In genomic region chr5:141177577-141178191, GRCh38 we compare ENCODE assay signal across 9 cellular contexts. TPM values are rescaled to one million over a fixed set of nuclear protein-coding genes. Genes with fewer than 3 reads are reported as not detected.
DNase-seq lines count a peak whose midpoint lies in the region; FAIRE-seq and TF ChIP-seq lines count a peak whose summit lies in the region.
"Not testable (repeated sequence)": the region's sequence is repeated elsewhere in the genome, so short reads cannot be mapped to it uniquely, and the experiment has no call there.
"Had no signal": no experiment of that assay in that cellular context is flagged by ENCODE, and none has a peak within 500 bp of the region (broad histone marks: within the 10 kb centered on the region; RNA-seq: fewer than 3 reads in every experiment).

Gene PCDHB8, plus strand, starts transcription at chr5:141177790. Its CDS starts 245 bp downstream, at chr5:141178035.

- not testable (repeated sequence) for H3K4me1 ChIP-seq in left ventricle myocardium inferior

- intact Hi-C loops in left ventricle myocardium inferior (cut with micrococcal nuclease) = not testable (repeated sequence)

- H3K27me3 ChIP-seq in left ventricle myocardium inferior (ENCODE audit: low read depth) = peaks cover 77% of the 10 kb centered on the region

- DNase-seq in AG20443 (ENCODE audit: low spot score) (peak; percentile 53), HuH-7 (ENCODE audit: low spot score) (peak; percentile 90), NCI-H2196 (lab: John Stamatoyannopoulos, UW; ENCODE audit: unreplicated experiment) (peak; percentile 52), RPMI7951 (ENCODE audit: low read depth) (peak; percentile 49), T47D (ENCODE audit: low read depth in 1 of 2, low spot score in 1 of 2) (peak; percentile 80 to 87), urothelium cell line (ENCODE audit: low spot score) (peak; percentile 44)
- not testable (repeated sequence) for DNase-seq in GM12892 (ENCODE audit: insufficient read length); left ventricle myocardium inferior

- TF ChIP-seq POLR2A in GM12892 (IDR thresholded peaks at IDR 0.05; ENCODE audit: low read depth, low read length) = not testable (repeated sequence)

- H3K4me3 ChIP-seq in left ventricle myocardium inferior = peak within 1 kb of the TSS; percentile 51

- not testable (repeated sequence) for H3K36me3 ChIP-seq in left ventricle myocardium inferior

- H3K9me3 ChIP-seq in left ventricle myocardium inferior (replicated peaks) = peaks cover 91% of the 10 kb centered on the region

- H3K27ac ChIP-seq in left ventricle myocardium inferior (replicated peaks) = not testable (repeated sequence)

- peak; percentile 51 for TF ChIP-seq CTCF in left ventricle myocardium inferior (IDR thresholded peaks at IDR 0.05; ENCODE audit: borderline replicate concordance)

- in situ Hi-C loops in T47D (cut with HindIII; ENCODE audit: low pct_unique_long_range_greater_than_20kb, low sequenced_read_pairs) = not testable (repeated sequence)

- FAIRE-seq in GM12892 (lab: Jason Lieb, UNC) = peak; percentile 24
- FAIRE-seq in urothelium cell line (lab: Jason Lieb, UNC) = not testable (repeated sequence)

RNA-seq across cellular contexts. Expression of gene PCDHB8, which starts in this region (rescaled TPM):
- polyA plus RNA-seq in GM12892 (2012; ENCODE audit: missing spikeins) = not detected
- 0.10 and 0.12 TPM in 2 replicates for total RNA-seq in RPMI7951 (2014; rRNA removed; shearing (Covaris generic))
- total RNA-seq in left ventricle myocardium inferior = 2.1 TPM
- total RNA-seq: Peyer's patch had no signal

Comparison
In these comparisons a context has a peak if more than half of its experiments do, and no peak if none do; other contexts are left out.
1. Peak in DNase-seq in RPMI7951; RNA of the gene not detected or under 1 TPM.